ENCODE assay signal across 36 cellular contexts in the genomic region with DNA sequence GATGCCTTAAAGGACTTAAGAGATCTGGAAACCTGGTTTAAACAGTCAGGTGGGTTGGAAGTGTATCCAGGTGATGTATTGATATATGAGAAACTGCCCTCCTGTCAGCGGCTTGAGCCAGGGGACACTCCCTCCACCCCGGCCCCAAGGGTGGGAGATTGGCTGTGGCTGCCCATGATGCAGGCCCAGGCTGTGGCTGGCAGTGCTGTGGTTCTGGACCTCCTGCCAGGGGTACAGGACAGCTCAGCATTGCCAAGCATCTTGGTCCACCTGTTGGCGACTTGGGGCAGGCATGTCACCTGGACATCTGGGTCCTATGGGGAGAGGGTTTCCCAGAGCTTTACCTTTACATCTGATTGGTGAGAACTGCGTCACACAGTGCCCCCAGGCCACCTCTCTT.
"Had no signal": no experiment of that assay in that cellular context is flagged by ENCODE, and none has a peak within 500 bp of the region (broad histone marks: within the 10 kb centered on the region; RNA-seq: fewer than 3 reads in every experiment).

No MANE protein-coding gene starts in this region.

- H3K36me3 ChIP-seq: cardiac muscle cell had no signal

- H3K36me3 Mint-ChIP-seq: activated naive CD4-positive, alpha-beta T cell treated with anti-CD3 and anti-CD28 coated beads, Interleukin-2, amount 10 ng/mL, durations not matched to agents 7 days and 5 days; activated naive CD4-positive, alpha-beta T cell treated with anti-CD3 and anti-CD28 coated beads, Interleukin-2, amount 50 U/mL, for 24 hours; activated naive CD8-positive, alpha-beta T cell treated with anti-CD3 and anti-CD28 coated beads, Interleukin-2, amount 10 ng/mL, durations not matched to agents 7 days and 5 days had no signal

- H3K4me1 Mint-ChIP-seq: activated B cell treated with CpG ODN at 0.5 μM for 24 hours had no signal

- H3K9me3 Mint-ChIP-seq: activated B cell treated with CpG ODN at 0.5 μM for 24 hours; activated CD4-positive, alpha-beta memory T cell treated with anti-CD3 and anti-CD28 coated beads, Interleukin-2, amount 10 ng/mL, durations not matched to agents 7 days and 5 days; activated CD4-positive, alpha-beta T cell treated with anti-CD3 and anti-CD28 coated beads, Interleukin-2, amount 10 ng/mL, durations not matched to agents 24 days and 14 days; activated naive CD4-positive, alpha-beta T cell treated with anti-CD3 and anti-CD28 coated beads, Interleukin-2, amount 10 ng/mL, durations not matched to agents 7 days and 5 days; activated naive CD4-positive, alpha-beta T cell treated with anti-CD3 and anti-CD28 coated beads, Interleukin-2, amount 50 U/mL, for 24 hours; activated naive CD8-positive, alpha-beta T cell treated with anti-CD3 and anti-CD28 coated beads, Interleukin-2, amount 50 U/mL, for 24 hours; activated T-cell treated with anti-CD3 and anti-CD28 coated beads, Interleukin-2, amount 50 U/mL, for 24 hours; activated T-helper 2 cell treated with anti-CD3 and anti-CD28 coated beads, Interferon-gamma antibody, Interleukin-2, Interleukin-4, amounts not matched to agents 10 μg/mL and 5 μg/mL and 100 μg/mL, durations not matched to agents 14 hours and 24 hours and 36 hours; central memory CD8-positive, alpha-beta T cell; T-helper 1 cell treated with Interleukin-12 subunit alpha and Interleukin-12 subunit beta and Interleukin-4 antibody, amounts not matched to agents 30 μg/mL and 1 μg/mL, for 36 hours; T-helper 2 cell treated with Interferon-gamma antibody and Interleukin-4, amounts not matched to agents 5 μg/mL and 100 μg/mL, for 36 hours had no signal

- DNase-seq: activated B cell treated with CpG ODN at 0.5 μM for 24 hours; activated CD4-positive, alpha-beta memory T cell treated with anti-CD3 and anti-CD28 coated beads, Interleukin-2, amount 10 ng/mL, durations not matched to agents 7 days and 5 days; activated CD4-positive, alpha-beta T cell treated with anti-CD3 and anti-CD28 coated beads for 4 hours; activated CD4-positive, alpha-beta T cell treated with anti-CD3 and anti-CD28 coated beads, Interleukin-2, amount 10 ng/mL, durations not matched to agents 24 days and 14 days; activated CD4-positive, alpha-beta T cell treated with anti-CD3 and anti-CD28 coated beads, Interleukin-2, amount 50 U/mL, for 1 hour; activated CD4-positive, alpha-beta T cell treated with anti-CD3 and anti-CD28 coated beads, Interleukin-2, amount 50 U/mL, for 4 hours; activated CD4-positive, CD25-positive, alpha-beta regulatory T cell treated with anti-CD3 and anti-CD28 coated beads, Interleukin-2, amount 50 U/mL, for 72 hours; activated CD8-positive, alpha-beta memory T cell treated with anti-CD3 and anti-CD28 coated beads for 24 hours; activated CD8-positive, alpha-beta memory T cell treated with anti-CD3 and anti-CD28 coated beads, Interleukin-2, amount 10 ng/mL, durations not matched to agents 7 days and 5 days; activated CD8-positive, alpha-beta memory T cell treated with anti-CD3 and anti-CD28 coated beads, Interleukin-2, amount 50 U/mL, for 48 hours; activated CD8-positive, alpha-beta T cell treated with anti-CD3 and anti-CD28 coated beads, Interleukin-2, amount 10 ng/mL, durations not matched to agents 7 days and 5 days; activated effector memory CD4-positive, alpha-beta T cell treated with Interleukin-2 at 50 U/mL for 16 hours; activated gamma-delta T cell; activated naive CD4-positive, alpha-beta T cell treated with anti-CD3 and anti-CD28 coated beads, Interleukin-2, amount 10 ng/mL, durations not matched to agents 7 days and 5 days; activated naive CD4-positive, alpha-beta T cell treated with Interleukin-2 at 50 U/mL for 16 hours; activated naive CD8-positive, alpha-beta T cell treated with anti-CD3 and anti-CD28 coated beads, Interleukin-2, amount 10 ng/mL, durations not matched to agents 7 days and 5 days; activated naive CD8-positive, alpha-beta T cell treated with anti-CD3 and anti-CD28 coated beads, Interleukin-2, amount 50 U/mL, for 24 hours; activated T-cell treated with anti-CD3 and anti-CD28 coated beads, Interleukin-2, amount 50 U/mL, for 24 hours; activated T-cell treated with anti-CD3 and anti-CD28 coated beads, Interleukin-2, amount 50 U/mL, for 48 hours; amygdala; anterior cingulate cortex; caudate nucleus; SW 1271; T-helper 1 cell; T-helper 2 cell; T-helper 9 cell had no signal

- H3K27me3 ChIP-seq: ascending aorta, cardiac muscle cell had no signal

- H3K27ac ChIP-seq: cardiac muscle cell, VCaP had no signal

- H3K9me3 ChIP-seq: ascending aorta had no signal

- H3K27ac Mint-ChIP-seq: activated B cell treated with CpG ODN at 0.5 μM for 24 hours; activated CD4-positive, alpha-beta memory T cell treated with anti-CD3 and anti-CD28 coated beads, Interleukin-2, amount 10 ng/mL, durations not matched to agents 7 days and 5 days; activated CD4-positive, alpha-beta T cell treated with anti-CD3 and anti-CD28 coated beads, Interleukin-2, amount 10 ng/mL, durations not matched to agents 24 days and 14 days; activated CD8-positive, alpha-beta memory T cell treated with anti-CD3 and anti-CD28 coated beads, Interleukin-2, amount 10 ng/mL, durations not matched to agents 7 days and 5 days; activated CD8-positive, alpha-beta T cell treated with anti-CD3 and anti-CD28 coated beads, Interleukin-2, amount 10 ng/mL, durations not matched to agents 7 days and 5 days; activated naive CD4-positive, alpha-beta T cell treated with anti-CD3 and anti-CD28 coated beads, Interleukin-2, amount 10 ng/mL, durations not matched to agents 7 days and 5 days; activated naive CD4-positive, alpha-beta T cell treated with anti-CD3 and anti-CD28 coated beads, Interleukin-2, amount 50 U/mL, for 24 hours; activated naive CD8-positive, alpha-beta T cell; activated naive CD8-positive, alpha-beta T cell treated with anti-CD3 and anti-CD28 coated beads, Interleukin-2, amount 10 ng/mL, durations not matched to agents 7 days and 5 days; activated naive CD8-positive, alpha-beta T cell treated with anti-CD3 and anti-CD28 coated beads, Interleukin-2, amount 50 U/mL, for 24 hours; activated T-cell treated with anti-CD3 and anti-CD28 coated beads, Interleukin-2, amount 50 U/mL, for 24 hours; activated T-helper 2 cell treated with anti-CD3 and anti-CD28 coated beads, Interferon-gamma antibody, Interleukin-2, Interleukin-4, amounts not matched to agents 10 μg/mL and 5 μg/mL and 100 μg/mL, durations not matched to agents 14 hours and 24 hours and 36 hours; brain; T-helper 1 cell treated with Interleukin-12 subunit alpha and Interleukin-12 subunit beta and Interleukin-4 antibody, amounts not matched to agents 30 μg/mL and 1 μg/mL, for 36 hours; T-helper 2 cell treated with Interferon-gamma antibody and Interleukin-4, amounts not matched to agents 5 μg/mL and 100 μg/mL, for 36 hours had no signal

- H3K4me3 ChIP-seq: ascending aorta, cardiac muscle cell had no signal

- H3K27me3 Mint-ChIP-seq: activated B cell treated with CpG ODN at 0.5 μM for 24 hours; activated CD4-positive, alpha-beta memory T cell treated with anti-CD3 and anti-CD28 coated beads, Interleukin-2, amount 10 ng/mL, durations not matched to agents 7 days and 5 days; activated CD4-positive, alpha-beta T cell treated with anti-CD3 and anti-CD28 coated beads, Interleukin-2, amount 10 ng/mL, durations not matched to agents 24 days and 14 days; activated CD8-positive, alpha-beta memory T cell treated with anti-CD3 and anti-CD28 coated beads, Interleukin-2, amount 10 ng/mL, durations not matched to agents 7 days and 5 days; activated naive CD4-positive, alpha-beta T cell treated with anti-CD3 and anti-CD28 coated beads, Interleukin-2, amount 50 U/mL, for 24 hours; activated naive CD8-positive, alpha-beta T cell; activated naive CD8-positive, alpha-beta T cell treated with anti-CD3 and anti-CD28 coated beads, Interleukin-2, amount 50 U/mL, for 24 hours; activated T-cell treated with anti-CD3 and anti-CD28 coated beads, Interleukin-2, amount 50 U/mL, for 24 hours; central memory CD8-positive, alpha-beta T cell had no signal

- H3K4me3 Mint-ChIP-seq: activated B cell treated with CpG ODN at 0.5 μM for 24 hours; activated CD4-positive, alpha-beta memory T cell treated with anti-CD3 and anti-CD28 coated beads, Interleukin-2, amount 10 ng/mL, durations not matched to agents 7 days and 5 days; activated CD4-positive, alpha-beta T cell treated with anti-CD3 and anti-CD28 coated beads, Interleukin-2, amount 10 ng/mL, durations not matched to agents 24 days and 14 days; activated CD8-positive, alpha-beta memory T cell treated with anti-CD3 and anti-CD28 coated beads, Interleukin-2, amount 10 ng/mL, durations not matched to agents 7 days and 5 days; activated CD8-positive, alpha-beta T cell treated with anti-CD3 and anti-CD28 coated beads, Interleukin-2, amount 10 ng/mL, durations not matched to agents 7 days and 5 days; activated naive CD4-positive, alpha-beta T cell treated with anti-CD3 and anti-CD28 coated beads, Interleukin-2, amount 10 ng/mL, durations not matched to agents 7 days and 5 days; activated naive CD4-positive, alpha-beta T cell treated with anti-CD3 and anti-CD28 coated beads, Interleukin-2, amount 50 U/mL, for 24 hours; activated naive CD8-positive, alpha-beta T cell; activated naive CD8-positive, alpha-beta T cell treated with anti-CD3 and anti-CD28 coated beads, Interleukin-2, amount 10 ng/mL, durations not matched to agents 7 days and 5 days; activated naive CD8-positive, alpha-beta T cell treated with anti-CD3 and anti-CD28 coated beads, Interleukin-2, amount 50 U/mL, for 24 hours; activated T-cell treated with anti-CD3 and anti-CD28 coated beads, Interleukin-2, amount 50 U/mL, for 24 hours; brain; central memory CD8-positive, alpha-beta T cell; T-helper 1 cell treated with Interleukin-12 subunit alpha and Interleukin-12 subunit beta and Interleukin-4 antibody, amounts not matched to agents 30 μg/mL and 1 μg/mL, for 36 hours; T-helper 2 cell treated with Interferon-gamma antibody and Interleukin-4, amounts not matched to agents 5 μg/mL and 100 μg/mL, for 36 hours had no signal
